7 cellular contexts compared by ENCODE assay signal in genomic region chr17:1108560-1108809, GRCh38.
DNase-seq lines count a peak whose midpoint lies in the region; ATAC-seq and TF ChIP-seq lines count a peak whose summit lies in the region.

No MANE protein-coding gene starts in this region.

- H3K9ac ChIP-seq in GM23248, result peak overlapping the region; percentile 79

- in situ Hi-C loops in GM23248 (cut with MboI), result no loop called here

- no peak for DNase-seq in GM23248
- DNase-seq in epithelial cell of esophagus (ENCODE audit: low read depth), result no peak
- DNase-seq in neural crest cell (ENCODE audit: low read depth, low spot score), result no peak
- DNase-seq in activated effector memory CD4-positive, alpha-beta T cell treated with Interleukin-2 at 50 U/mL for 16 hours, result no peak
- DNase-seq in stimulated activated CD8-positive, alpha-beta memory T cell treated with anti-CD3 and anti-CD28 coated beads, Interleukin-4, amount 100 ng/mL, for 48 hours, result no peak

- H3K79me2 ChIP-seq in GM23248 (ENCODE audit: insufficient read depth), result peaks cover 46% of the 10 kb centered on the region

- no peaks in the 10 kb centered on the region for H3K9me3 Mint-ChIP-seq in neural crest cell

- H3K4me2 ChIP-seq in GM23248 (ENCODE audit: unreplicated experiment), result peak overlapping the region; percentile 83

- no peaks in the 10 kb centered on the region for H3K27me3 Mint-ChIP-seq in neural crest cell (ENCODE audit: low read depth)

- peaks cover 36% of the 10 kb centered on the region for H3K4me1 Mint-ChIP-seq in neural crest cell

- TF ChIP-seq CTCF in epithelial cell of esophagus (IDR thresholded peaks at IDR 0.05; ENCODE audit: insufficient read depth, low read depth, low read length, missing control alignments), result no peak
- TF ChIP-seq CTCF in neural crest cell (conservative IDR thresholded peaks at IDR 0.05), result no peak

- H3K36me3 ChIP-seq in GM23248 (ENCODE audit: low read depth), result no peaks in the 10 kb centered on the region

- H3K36me3 Mint-ChIP-seq in neural crest cell (ENCODE audit: low read depth), result no peaks in the 10 kb centered on the region

- no peaks in the 10 kb centered on the region for H3K27me3 ChIP-seq in GM23248 (replicated peaks; ENCODE audit: insufficient read depth)

- H3K4me3 ChIP-seq in GM23248 (peak overlapping the region; percentile 80), epithelial cell of esophagus (ENCODE audit: low read length) (peak overlapping the region; percentile 66)

- no peak overlapping the region for H3K27ac ChIP-seq in GM23248

- H3K4me3 Mint-ChIP-seq in neural crest cell, result peak overlapping the region; percentile 76

- no peak for ATAC-seq in HG02970 (IDR thresholded peaks at IDR 0.05; ENCODE audit: low FRiP score, unreplicated experiment)

- H3K27ac Mint-ChIP-seq in neural crest cell (ENCODE audit: unreplicated experiment), result no peak overlapping the region

- 12 to 14% methylated on average over 14 to 16 of the region's 19 CpGs for WGBS in GM23248 (ENCODE audit: low coverage in 1 of 2, low lambda C conversion rate in 2 of 2, missing lambda C conversion rate in 2 of 2), 2 experiments

- H4K20me1 ChIP-seq in GM23248 (ENCODE audit: insufficient read depth), result no peaks in the 10 kb centered on the region

- peak overlapping the region; percentile 79 for H2AFZ ChIP-seq in GM23248

- H3K9me2 ChIP-seq in GM23248 (ENCODE audit: insufficient read depth), result no peaks in the 10 kb centered on the region

- H3K4me1 ChIP-seq in GM23248 (ENCODE audit: insufficient read depth), result peaks cover 29% of the 10 kb centered on the region

- H3F3A ChIP-seq in GM23248 (ENCODE audit: insufficient read depth), result peaks cover 8% of the 10 kb centered on the region

- no peaks in the 10 kb centered on the region for H3K9me3 ChIP-seq in GM23248 (ENCODE audit: low read depth)

TF ChIP-seq in PFSK-1, 5 proteins besides CTCF, POLR2A, EP300 and RAD21:
- TF ChIP-seq SIN3A (IDR thresholded peaks at IDR 0.05; ENCODE audit: borderline replicate concordance, insufficient read depth, low read length) (no peak), FOXP2 (optimal IDR thresholded peaks at IDR 0.05; ENCODE audit: borderline replicate concordance, extremely low read depth, extremely low read length, insufficient read depth) (peak; percentile 1)
